Comparison of ENCODE assay signal across 1 cellular context in genomic region chr1:66286307-66286706, GRCh38.
TF ChIP-seq lines count a peak whose summit lies in the region.

No MANE protein-coding gene starts in this region.

TF ChIP-seq in IMR-90, 13 proteins besides CTCF, POLR2A, EP300 and RAD21:
- TF ChIP-seq BHLHE40 (IDR thresholded peaks at IDR 0.05; ENCODE audit: low read depth, low read length) (no peak), MXI1 (IDR thresholded peaks at IDR 0.05; ENCODE audit: borderline replicate concordance, low read depth, low read length) (no peak), RCOR1 (IDR thresholded peaks at IDR 0.05; ENCODE audit: insufficient replicate concordance, low read length) (no peak), SMC3 (IDR thresholded peaks at IDR 0.05; ENCODE audit: low read depth, low read length) (no peak), USF2 (IDR thresholded peaks at IDR 0.05; ENCODE audit: low read depth, low read length) (no peak), MAZ (IDR thresholded peaks at IDR 0.05; ENCODE audit: borderline replicate concordance, low read depth, low read length) (no peak), CEBPB (IDR thresholded peaks at IDR 0.05; ENCODE audit: low read depth, low read length) (no peak), MAFK (IDR thresholded peaks at IDR 0.05; ENCODE audit: low read depth, low read length) (no peak), CHD1 (IDR thresholded peaks at IDR 0.05; ENCODE audit: low read depth, low read length) (no peak), ELK1 (IDR thresholded peaks at IDR 0.05; ENCODE audit: borderline replicate concordance, low read depth, low read length) (no peak), RFX5 (IDR thresholded peaks at IDR 0.05; ENCODE audit: low read depth, low read length) (no peak), NFE2L2 (IDR thresholded peaks at IDR 0.05; ENCODE audit: low read depth, low read length) (no peak), FOS (IDR thresholded peaks at IDR 0.05; ENCODE audit: low read depth, low read length) (no peak)
